In the genomic region with DNA sequence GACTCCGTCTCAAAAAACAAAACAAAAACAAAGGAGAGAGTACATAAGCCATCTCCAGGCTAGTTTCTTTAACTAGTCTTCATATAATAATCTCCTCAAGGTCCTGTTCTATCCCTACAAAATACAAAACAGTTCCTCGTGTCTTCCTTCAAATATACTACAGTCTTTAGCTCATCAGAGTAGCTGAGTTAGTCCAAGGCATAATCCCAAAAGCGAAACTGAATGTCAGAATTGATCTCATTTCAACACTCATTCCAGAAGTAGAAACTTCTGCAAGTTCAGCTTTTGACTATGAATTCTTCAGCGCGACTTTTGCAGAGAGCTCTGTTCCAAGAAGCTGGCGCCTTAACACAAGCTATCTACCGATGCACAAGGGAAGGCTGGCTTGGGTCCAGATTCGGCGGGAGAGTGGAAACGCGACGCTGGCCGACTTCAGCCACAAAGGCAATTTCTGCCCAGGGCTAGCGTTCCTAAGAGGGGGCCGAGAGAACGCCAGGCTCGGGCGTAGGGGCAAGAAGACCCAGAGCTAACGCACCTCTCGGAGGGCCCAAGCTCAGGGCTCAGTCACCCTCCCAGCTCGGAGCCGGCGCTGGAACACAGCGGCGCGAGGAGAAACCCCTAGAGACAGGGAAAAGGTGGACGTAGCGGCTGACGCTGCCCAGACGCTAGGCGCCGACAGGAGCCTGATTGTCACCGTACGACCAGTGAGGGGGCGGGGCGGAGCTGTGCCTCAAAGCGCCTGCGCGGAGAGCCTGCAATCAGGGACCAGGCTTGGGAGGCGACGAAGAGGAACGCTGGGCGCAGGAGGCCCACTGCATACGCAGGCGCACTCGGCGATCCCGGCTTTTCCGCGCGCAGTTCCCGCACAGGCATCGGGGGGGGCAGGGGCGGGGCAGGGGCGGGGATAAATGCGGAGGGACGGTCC, we compare ENCODE assay signal across 1 cellular context.
TF ChIP-seq lines count a peak whose summit lies in the region.

No MANE protein-coding gene starts in this region.

TF ChIP-seq in HepG2, 621 proteins besides CTCF, POLR2A, EP300 and RAD21 (continued from another document and continues in another):
- TF ChIP-seq RARG (CRISPR knock-in tag; IDR thresholded peaks at IDR 0.05; ENCODE audit: low read depth): no peak
- no peak for TF ChIP-seq ATRX (CRISPR knock-in tag; IDR thresholded peaks at IDR 0.05; ENCODE audit: borderline replicate concordance)
- TF ChIP-seq ZNF674 (CRISPR knock-in tag; IDR thresholded peaks at IDR 0.05; ENCODE audit: low read depth): 0 out of 2 replicates have a peak, but pooled peaks have one; percentile 54
- TF ChIP-seq BRCA1 (CRISPR knock-in tag; IDR thresholded peaks at IDR 0.05): peak; percentile 74; the same call in 1 of the 2 replicates
- no peak for TF ChIP-seq SMYD3 (CRISPR knock-in tag; IDR thresholded peaks at IDR 0.05)
- no peak for TF ChIP-seq ZNF496 (CRISPR knock-in tag; IDR thresholded peaks at IDR 0.05; ENCODE audit: insufficient replicate concordance)
- TF ChIP-seq CBFB (CRISPR knock-in tag; IDR thresholded peaks at IDR 0.05): peak; percentile 63; the same call in 1 of the 2 replicates
- TF ChIP-seq EEA1 (CRISPR knock-in tag; IDR thresholded peaks at IDR 0.05; ENCODE audit: borderline replicate concordance): no peak
- TF ChIP-seq KDM5B (CRISPR knock-in tag; IDR thresholded peaks at IDR 0.05; ENCODE audit: borderline replicate concordance): no peak
- TF ChIP-seq ZNF350 (CRISPR knock-in tag; IDR thresholded peaks at IDR 0.05; ENCODE audit: borderline replicate concordance, low read depth): no peak; the same call in 1 of the 2 replicates
- no peak; the same call in 1 of the 2 replicates for TF ChIP-seq ISX (CRISPR knock-in tag; conservative IDR thresholded peaks at IDR 0.05)
- TF ChIP-seq ZNF562 (CRISPR knock-in tag; IDR thresholded peaks at IDR 0.05; ENCODE audit: borderline replicate concordance): no peak
- no peak for TF ChIP-seq ZNF407 (CRISPR knock-in tag; IDR thresholded peaks at IDR 0.05; ENCODE audit: not compliant biosample characterization)
- TF ChIP-seq CEBPB (IDR thresholded peaks at IDR 0.05; ENCODE audit: borderline replicate concordance, low read depth, low read length): no peak
- no peak for TF ChIP-seq GTF3A (CRISPR knock-in tag; conservative IDR thresholded peaks at IDR 0.05)
- TF ChIP-seq, protein P1, sequence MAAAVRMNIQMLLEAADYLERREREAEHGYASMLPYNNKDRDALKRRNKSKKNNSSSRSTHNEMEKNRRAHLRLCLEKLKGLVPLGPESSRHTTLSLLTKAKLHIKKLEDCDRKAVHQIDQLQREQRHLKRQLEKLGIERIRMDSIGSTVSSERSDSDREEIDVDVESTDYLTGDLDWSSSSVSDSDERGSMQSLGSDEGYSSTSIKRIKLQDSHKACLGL (CRISPR knock-in tag; IDR thresholded peaks at IDR 0.05): no peak
- no peak for TF ChIP-seq SRF (IDR thresholded peaks at IDR 0.05; ENCODE audit: low read depth, low read length)
- TF ChIP-seq GABPB1 (CRISPR knock-in tag; IDR thresholded peaks at IDR 0.05): peak; percentile 60
- TF ChIP-seq ZNF33B (CRISPR knock-in tag; IDR thresholded peaks at IDR 0.05): peak; percentile 60; the same call in 1 of the 2 replicates
- peak; percentile 87 for TF ChIP-seq ZNF766 (CRISPR knock-in tag; IDR thresholded peaks at IDR 0.05; ENCODE audit: borderline replicate concordance)
- no peak for TF ChIP-seq ZNF121 (CRISPR knock-in tag; IDR thresholded peaks at IDR 0.05)
- peak; percentile 17 for TF ChIP-seq SRSF1 (optimal IDR thresholded peaks at IDR 0.05; ENCODE audit: low read depth, low read length)
- no peak for TF ChIP-seq ZNF382 (CRISPR knock-in tag; IDR thresholded peaks at IDR 0.05; ENCODE audit: borderline replicate concordance)
- TF ChIP-seq THAP11 (CRISPR knock-in tag; IDR thresholded peaks at IDR 0.05): no peak
- no peak; the same call in 1 of the 2 replicates for TF ChIP-seq ZNF552 (CRISPR knock-in tag; IDR thresholded peaks at IDR 0.05; ENCODE audit: borderline replicate concordance)
- TF ChIP-seq, protein P2, sequence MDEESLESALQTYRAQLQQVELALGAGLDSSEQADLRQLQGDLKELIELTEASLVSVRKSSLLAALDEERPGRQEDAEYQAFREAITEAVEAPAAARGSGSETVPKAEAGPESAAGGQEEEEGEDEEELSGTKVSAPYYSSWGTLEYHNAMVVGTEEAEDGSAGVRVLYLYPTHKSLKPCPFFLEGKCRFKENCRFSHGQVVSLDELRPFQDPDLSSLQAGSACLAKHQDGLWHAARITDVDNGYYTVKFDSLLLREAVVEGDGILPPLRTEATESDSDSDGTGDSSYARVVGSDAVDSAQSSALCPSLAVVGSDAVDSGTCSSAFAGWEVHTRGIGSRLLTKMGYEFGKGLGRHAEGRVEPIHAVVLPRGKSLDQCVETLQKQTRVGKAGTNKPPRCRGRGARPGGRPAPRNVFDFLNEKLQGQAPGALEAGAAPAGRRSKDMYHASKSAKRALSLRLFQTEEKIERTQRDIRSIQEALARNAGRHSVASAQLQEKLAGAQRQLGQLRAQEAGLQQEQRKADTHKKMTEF (CRISPR knock-in tag; IDR thresholded peaks at IDR 0.05): peak; percentile 77
- no peak for TF ChIP-seq ZBTB1 (CRISPR knock-in tag; IDR thresholded peaks at IDR 0.05; ENCODE audit: borderline replicate concordance)
- no peak for TF ChIP-seq ZNF546 (CRISPR knock-in tag; conservative IDR thresholded peaks at IDR 0.05)
- no peak for TF ChIP-seq ZBTB34 (CRISPR knock-in tag; IDR thresholded peaks at IDR 0.05)
- TF ChIP-seq, protein P3, sequence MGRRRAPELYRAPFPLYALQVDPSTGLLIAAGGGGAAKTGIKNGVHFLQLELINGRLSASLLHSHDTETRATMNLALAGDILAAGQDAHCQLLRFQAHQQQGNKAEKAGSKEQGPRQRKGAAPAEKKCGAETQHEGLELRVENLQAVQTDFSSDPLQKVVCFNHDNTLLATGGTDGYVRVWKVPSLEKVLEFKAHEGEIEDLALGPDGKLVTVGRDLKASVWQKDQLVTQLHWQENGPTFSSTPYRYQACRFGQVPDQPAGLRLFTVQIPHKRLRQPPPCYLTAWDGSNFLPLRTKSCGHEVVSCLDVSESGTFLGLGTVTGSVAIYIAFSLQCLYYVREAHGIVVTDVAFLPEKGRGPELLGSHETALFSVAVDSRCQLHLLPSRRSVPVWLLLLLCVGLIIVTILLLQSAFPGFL (CRISPR knock-in tag; IDR thresholded peaks at IDR 0.05): no peak
- no peak for TF ChIP-seq ZNF619 (CRISPR knock-in tag; IDR thresholded peaks at IDR 0.05)
- TF ChIP-seq RFX5 (IDR thresholded peaks at IDR 0.05; ENCODE audit: low read depth, low read length): no peak
- TF ChIP-seq, protein P4, sequence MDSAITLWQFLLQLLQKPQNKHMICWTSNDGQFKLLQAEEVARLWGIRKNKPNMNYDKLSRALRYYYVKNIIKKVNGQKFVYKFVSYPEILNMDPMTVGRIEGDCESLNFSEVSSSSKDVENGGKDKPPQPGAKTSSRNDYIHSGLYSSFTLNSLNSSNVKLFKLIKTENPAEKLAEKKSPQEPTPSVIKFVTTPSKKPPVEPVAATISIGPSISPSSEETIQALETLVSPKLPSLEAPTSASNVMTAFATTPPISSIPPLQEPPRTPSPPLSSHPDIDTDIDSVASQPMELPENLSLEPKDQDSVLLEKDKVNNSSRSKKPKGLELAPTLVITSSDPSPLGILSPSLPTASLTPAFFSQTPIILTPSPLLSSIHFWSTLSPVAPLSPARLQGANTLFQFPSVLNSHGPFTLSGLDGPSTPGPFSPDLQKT (CRISPR knock-in tag; IDR thresholded peaks at IDR 0.05; ENCODE audit: borderline replicate concordance): no peak
- TF ChIP-seq FOSL1 (CRISPR knock-in tag; IDR thresholded peaks at IDR 0.05; ENCODE audit: borderline replicate concordance): no peak
- no peak for TF ChIP-seq NCOA1 (CRISPR knock-in tag; IDR thresholded peaks at IDR 0.05)
- no peak for TF ChIP-seq XBP1 (CRISPR knock-in tag; IDR thresholded peaks at IDR 0.05)
- no peak for TF ChIP-seq NFE2 (CRISPR knock-in tag; IDR thresholded peaks at IDR 0.05)
- TF ChIP-seq ZSCAN22 (CRISPR knock-in tag; IDR thresholded peaks at IDR 0.05): 0 out of 2 replicates have a peak, but pooled peaks have one; percentile 45
- TF ChIP-seq REL (CRISPR knock-in tag; conservative IDR thresholded peaks at IDR 0.05): no peak
- TF ChIP-seq, protein P5, sequence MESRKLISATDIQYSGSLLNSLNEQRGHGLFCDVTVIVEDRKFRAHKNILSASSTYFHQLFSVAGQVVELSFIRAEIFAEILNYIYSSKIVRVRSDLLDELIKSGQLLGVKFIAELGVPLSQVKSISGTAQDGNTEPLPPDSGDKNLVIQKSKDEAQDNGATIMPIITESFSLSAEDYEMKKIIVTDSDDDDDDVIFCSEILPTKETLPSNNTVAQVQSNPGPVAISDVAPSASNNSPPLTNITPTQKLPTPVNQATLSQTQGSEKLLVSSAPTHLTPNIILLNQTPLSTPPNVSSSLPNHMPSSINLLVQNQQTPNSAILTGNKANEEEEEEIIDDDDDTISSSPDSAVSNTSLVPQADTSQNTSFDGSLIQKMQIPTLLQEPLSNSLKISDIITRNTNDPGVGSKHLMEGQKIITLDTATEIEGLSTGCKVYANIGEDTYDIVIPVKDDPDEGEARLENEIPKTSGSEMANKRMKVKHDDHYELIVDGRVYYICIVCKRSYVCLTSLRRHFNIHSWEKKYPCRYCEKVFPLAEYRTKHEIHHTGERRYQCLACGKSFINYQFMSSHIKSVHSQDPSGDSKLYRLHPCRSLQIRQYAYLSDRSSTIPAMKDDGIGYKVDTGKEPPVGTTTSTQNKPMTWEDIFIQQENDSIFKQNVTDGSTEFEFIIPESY (CRISPR knock-in tag; IDR thresholded peaks at IDR 0.05): no peak
- 0 out of 2 replicates have a peak, but pooled peaks have one; percentile 47 for TF ChIP-seq ZBTB8A (CRISPR knock-in tag; IDR thresholded peaks at IDR 0.05; ENCODE audit: borderline replicate concordance, low read depth)
- TF ChIP-seq KDM4B (CRISPR knock-in tag; IDR thresholded peaks at IDR 0.05): 0 out of 2 replicates have a peak, but pooled peaks have one; percentile 35
- TF ChIP-seq ZNF841 (CRISPR knock-in tag; IDR thresholded peaks at IDR 0.05; ENCODE audit: borderline replicate concordance): no peak
- no peak for TF ChIP-seq NONO (IDR thresholded peaks at IDR 0.05)
- TF ChIP-seq NONO (CRISPR knock-in tag; conservative IDR thresholded peaks at IDR 0.05): peak; percentile 77
- TF ChIP-seq DMAP1 (CRISPR knock-in tag; IDR thresholded peaks at IDR 0.05): peak; percentile 13; the same call in 1 of the 2 replicates
- no peak for TF ChIP-seq HHEX (CRISPR knock-in tag; IDR thresholded peaks at IDR 0.05)
- no peak for TF ChIP-seq AKAP8 (CRISPR knock-in tag; IDR thresholded peaks at IDR 0.05)
